ENCODE assay signal across 14 cellular contexts in the genomic region with DNA sequence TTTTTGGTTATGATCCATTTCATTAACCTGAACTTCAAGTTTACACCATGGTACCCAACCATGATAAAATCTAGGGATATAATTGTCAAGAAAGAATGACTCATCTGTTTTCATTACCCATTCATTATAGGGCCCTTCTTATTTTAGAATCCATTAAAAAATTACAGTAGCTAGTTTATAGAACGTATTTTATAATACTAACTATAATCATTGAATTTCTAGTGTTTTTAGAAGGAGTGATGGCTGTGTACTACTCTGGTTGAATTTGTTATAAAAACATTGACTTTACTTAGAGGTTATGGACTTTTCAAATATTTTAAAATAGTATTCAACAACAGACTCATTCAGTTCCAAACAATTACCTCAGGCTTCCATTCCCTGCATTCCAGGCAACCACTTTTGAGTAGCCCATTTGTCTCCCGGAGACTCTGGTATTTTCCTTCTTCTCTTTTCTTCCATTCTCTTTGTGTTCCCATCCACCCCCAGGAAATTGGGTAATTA.
A peak's percentile ranks its signal among the peaks of the same experiment; 100 is the strongest.
DNase-seq lines count a peak whose midpoint lies in the region; ATAC-seq and TF ChIP-seq lines count a peak whose summit lies in the region.
"Had no signal": no experiment of that assay in that cellular context is flagged by ENCODE, and none has a peak within 500 bp of the region (broad histone marks: within the 10 kb centered on the region; RNA-seq: fewer than 3 reads in every experiment).

No MANE protein-coding gene starts in this region.

- H3K36me3 Mint-ChIP-seq in natural killer cell treated with Interleukin-12 subunit alpha and Interleukin-12 subunit beta and Interleukin-15 and Interleukin-18, amount 100 ng/mL, for 72 hours = peaks cover 10% of the 10 kb centered on the region

- no peaks in the 10 kb centered on the region for H4K20me1 ChIP-seq in osteoblast (ENCODE audit: insufficient read depth, low read length)

- H3K27me3 ChIP-seq in SJCRH30 = no peaks in the 10 kb centered on the region
- H3K27me3 ChIP-seq in osteoblast (ENCODE audit: insufficient read depth, low read length) = no peaks in the 10 kb centered on the region

- H3K4me1 ChIP-seq in SJCRH30 (peaks cover 28% of the 10 kb centered on the region), osteoblast (ENCODE audit: insufficient read depth, low read length) (peaks cover 78% of the 10 kb centered on the region)

- no peak overlapping the region for H3K27ac Mint-ChIP-seq in natural killer cell treated with Interleukin-12 subunit alpha and Interleukin-12 subunit beta and Interleukin-15 and Interleukin-18, amount 100 ng/mL, for 72 hours
- H3K27ac Mint-ChIP-seq: activated naive CD8-positive, alpha-beta T cell treated with anti-CD3 and anti-CD28 coated beads, Interleukin-2, amount 50 U/mL, for 24 hours had no signal

- no peak for TF ChIP-seq CTCF in epithelial cell of proximal tubule (conservative IDR thresholded peaks at IDR 0.05; ENCODE audit: low read depth, low read length)
- TF ChIP-seq CTCF in osteoblast (IDR thresholded peaks at IDR 0.05; ENCODE audit: extremely low read depth, low read depth, low read length) = no peak

- DNase-seq in EH (ENCODE audit: low read depth) (peak; percentile 96), SJCRH30 (peak; percentile 22 to 32), epithelial cell of proximal tubule (ENCODE audit: low read depth) (peak; percentile 61), osteoblast (ENCODE audit: insufficient read length, low spot score, missing footprints) (no peak), NCI-H2081 treated with DMSO at 0.1 percent for 48 hours (lab: John Stamatoyannopoulos, UW) (no peak)
- no peak for DNase-seq in natural killer cell treated with Interleukin-12 subunit alpha and Interleukin-12 subunit beta and Interleukin-15 and Interleukin-18, amount 100 ng/mL, for 72 hours (ENCODE audit: low spot score)
- DNase-seq: activated CD8-positive, alpha-beta memory T cell treated with anti-CD3 and anti-CD28 coated beads, Interleukin-2, amount 50 U/mL, for 4 hours; activated naive CD8-positive, alpha-beta T cell treated with anti-CD3 and anti-CD28 coated beads, Interleukin-2, amount 50 U/mL, for 24 hours; NCI-H1092 treated with DMSO at 0.1 percent for 48 hours; NCI-H510A treated with DMSO at 0.1 percent for 48 hours; psoas muscle; Right ventricle myocardium superior had no signal

- H3K27ac ChIP-seq in SJCRH30 (peak overlapping the region; percentile 26; the same call in 1 of the 2 replicates), osteoblast (ENCODE audit: low read depth, low read length) (peak overlapping the region; percentile 100)
- H3K27ac ChIP-seq: psoas muscle had no signal

- H3K9me3 ChIP-seq in SJCRH30 (replicated peaks) = 0 out of 2 replicates have a peak, but pooled peaks cover 15% of the 10 kb centered on the region
- H3K9me3 ChIP-seq in osteoblast (ENCODE audit: low read depth, low read length) = no peaks in the 10 kb centered on the region
- H3K9me3 ChIP-seq: psoas muscle had no signal

- H3K79me2 ChIP-seq in osteoblast (ENCODE audit: insufficient read depth, low read length) = no peaks in the 10 kb centered on the region

- H3K36me3 ChIP-seq in SJCRH30 (no peaks in the 10 kb centered on the region), osteoblast (ENCODE audit: insufficient read depth, low read length) (no peaks in the 10 kb centered on the region)

- H3K27me3 Mint-ChIP-seq in natural killer cell treated with Interleukin-12 subunit alpha and Interleukin-12 subunit beta and Interleukin-15 and Interleukin-18, amount 100 ng/mL, for 72 hours = peaks cover 4 to 21% of the 10 kb centered on the region in 2 donors
- H3K27me3 Mint-ChIP-seq: activated naive CD8-positive, alpha-beta T cell treated with anti-CD3 and anti-CD28 coated beads, Interleukin-2, amount 50 U/mL, for 24 hours had no signal

- no peak overlapping the region for H3K4me3 Mint-ChIP-seq in natural killer cell treated with Interleukin-12 subunit alpha and Interleukin-12 subunit beta and Interleukin-15 and Interleukin-18, amount 100 ng/mL, for 72 hours
- H3K4me3 Mint-ChIP-seq: activated naive CD8-positive, alpha-beta T cell treated with anti-CD3 and anti-CD28 coated beads, Interleukin-2, amount 50 U/mL, for 24 hours had no signal

- H2AFZ ChIP-seq in osteoblast (ENCODE audit: low read length) = no peak overlapping the region

- H3K4me2 ChIP-seq in osteoblast (ENCODE audit: insufficient read depth, low read length) = peak overlapping the region; percentile 64

- no peak for ATAC-seq in natural killer cell treated with Interleukin-12 subunit alpha and Interleukin-12 subunit beta and Interleukin-15 and Interleukin-18, amount 100 ng/mL, for 72 hours
- ATAC-seq in GM18907 (IDR thresholded peaks at IDR 0.05; ENCODE audit: unreplicated experiment) = no peak
- ATAC-seq in HG02852 (IDR thresholded peaks at IDR 0.05; ENCODE audit: unreplicated experiment) = no peak
- ATAC-seq: activated naive CD8-positive, alpha-beta T cell treated with anti-CD3 and anti-CD28 coated beads, Interleukin-2, amount 50 U/mL, for 24 hours; psoas muscle had no signal

- no peaks in the 10 kb centered on the region for H3K4me1 Mint-ChIP-seq in natural killer cell treated with Interleukin-12 subunit alpha and Interleukin-12 subunit beta and Interleukin-15 and Interleukin-18, amount 100 ng/mL, for 72 hours (ENCODE audit: low read depth in 2 of 2)

- no peaks in the 10 kb centered on the region for H3K9me3 Mint-ChIP-seq in natural killer cell treated with Interleukin-12 subunit alpha and Interleukin-12 subunit beta and Interleukin-15 and Interleukin-18, amount 100 ng/mL, for 72 hours

- H3K4me3 ChIP-seq in SJCRH30 (no peak overlapping the region), epithelial cell of proximal tubule (ENCODE audit: low read depth, low read length) (no peak overlapping the region), osteoblast (ENCODE audit: insufficient read depth, low read length) (no peak overlapping the region)
- H3K4me3 ChIP-seq: psoas muscle had no signal

Comparison
In these comparisons a context has a peak if more than half of its experiments do, and no peak if none do; other contexts are left out.
1. DNase-seq: peak in EH (single experiment), SJCRH30 (2 of 2) and epithelial cell of proximal tubule (single experiment); none in osteoblast (single experiment), natural killer cell treated with Interleukin-12 subunit alpha and Interleukin-12 subunit beta and Interleukin-15 and Interleukin-18, amount 100 ng/mL, for 72 hours (single experiment) and NCI-H2081 treated with DMSO at 0.1 percent for 48 hours (single experiment).